Comparison of ENCODE assay signal across 25 cellular contexts in the genomic region with DNA sequence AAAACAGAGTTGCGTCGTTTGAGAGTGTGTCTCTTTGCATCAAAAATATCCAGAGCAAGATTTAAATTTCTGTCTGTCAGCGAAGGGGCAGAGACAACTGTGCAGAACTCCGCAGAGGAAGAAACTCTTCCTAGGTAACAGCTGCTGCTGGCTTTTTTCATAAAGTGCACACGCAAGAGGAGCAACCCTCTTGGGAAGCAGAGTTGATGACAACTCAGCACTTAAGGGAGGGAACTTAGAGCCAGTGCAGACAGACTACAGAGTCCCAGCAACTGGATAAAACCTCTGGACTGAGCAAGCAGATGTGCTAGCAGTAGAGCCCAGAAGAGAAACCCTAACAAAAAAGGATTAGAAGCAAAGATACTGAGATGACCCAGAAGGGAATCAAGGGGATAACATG.
DNase-seq lines count a peak whose midpoint lies in the region; ATAC-seq, FAIRE-seq and TF ChIP-seq lines count a peak whose summit lies in the region.
"Had no signal": no experiment of that assay in that cellular context is flagged by ENCODE, and none has a peak within 500 bp of the region (broad histone marks: within the 10 kb centered on the region; RNA-seq: fewer than 3 reads in every experiment).

No MANE protein-coding gene starts in this region.

- H3K27ac Mint-ChIP-seq in chondrocyte (ENCODE audit: unreplicated experiment), result peak overlapping the region; percentile 96
- no peak overlapping the region for H3K27ac Mint-ChIP-seq in stimulated activated naive CD8-positive, alpha-beta T cell treated with anti-CD3 and anti-CD28 coated beads, Interleukin-15, amount 100 ng/mL, for 72 hours
- H3K27ac Mint-ChIP-seq: activated B cell treated with CpG ODN at 0.5 μM for 24 hours; activated naive CD4-positive, alpha-beta T cell treated with anti-CD3 and anti-CD28 coated beads, Interleukin-2, amount 50 U/mL, for 24 hours; IgD-negative memory B cell; progenitor cell of endocrine pancreas; stimulated activated naive CD8-positive, alpha-beta T cell treated with anti-CD3 and anti-CD28 coated beads, Interleukin-15, Interleukin-2, amounts not matched to agents 100 ng/mL and 50 ng/mL, for 24 hours had no signal

- TF ChIP-seq CTCF in chondrocyte (IDR thresholded peaks at IDR 0.05), result no peak

- H2AFZ ChIP-seq in mesenchymal stem cell (ENCODE audit: low read depth, low read length), result no peak overlapping the region

- no peak overlapping the region for H4K91ac ChIP-seq in mesenchymal stem cell (ENCODE audit: low read length)

- no peak overlapping the region for H3K23ac ChIP-seq in mesenchymal stem cell (ENCODE audit: low read length in 2 of 2)

- H3K14ac ChIP-seq in mesenchymal stem cell (ENCODE audit: low read length in 2 of 2), result no peak overlapping the region

- no peak overlapping the region for H2BK12ac ChIP-seq in mesenchymal stem cell (ENCODE audit: low read length in 2 of 2)

- H2BK120ac ChIP-seq in mesenchymal stem cell (ENCODE audit: low read depth, low read length), result no peak overlapping the region

- H2BK15ac ChIP-seq in mesenchymal stem cell (ENCODE audit: low read depth, poor library complexity, severe bottlenecking), result no peak overlapping the region

- no peak for FAIRE-seq in HTR-8/SVneo (lab: Jason Lieb, UNC)
- FAIRE-seq: D721Med, frontal cortex had no signal

- peaks cover 4% of the 10 kb centered on the region for H3K36me3 Mint-ChIP-seq in chondrocyte (ENCODE audit: low read depth)

- no peaks in the 10 kb centered on the region for H3K79me1 ChIP-seq in mesenchymal stem cell (replicated peaks; ENCODE audit: low read length, poor library complexity, severe bottlenecking)

- no peak overlapping the region for H2BK5ac ChIP-seq in mesenchymal stem cell (ENCODE audit: low read depth, low read length, poor library complexity, severe bottlenecking)

- H3K4me1 ChIP-seq in mesenchymal stem cell (ENCODE audit: control insufficient read depth, insufficient read depth, low read depth, low read length), result no peaks in the 10 kb centered on the region
- H3K4me1 ChIP-seq: SJSA1 had no signal

- no peak overlapping the region for H3K4me3 Mint-ChIP-seq in chondrocyte (ENCODE audit: unreplicated experiment)
- no peak overlapping the region for H3K4me3 Mint-ChIP-seq in stimulated activated naive CD8-positive, alpha-beta T cell treated with anti-CD3 and anti-CD28 coated beads, Interleukin-15, amount 100 ng/mL, for 72 hours
- H3K4me3 Mint-ChIP-seq: activated B cell treated with CpG ODN at 0.5 μM for 24 hours; activated naive CD4-positive, alpha-beta T cell treated with anti-CD3 and anti-CD28 coated beads, Interleukin-2, amount 50 U/mL, for 24 hours; IgD-negative memory B cell; stimulated activated naive CD8-positive, alpha-beta T cell treated with anti-CD3 and anti-CD28 coated beads, Interleukin-15, Interleukin-2, amounts not matched to agents 100 ng/mL and 50 ng/mL, for 24 hours had no signal

- DNase-seq in AG08395 (ENCODE audit: low spot score), result peak; percentile 55
- DNase-seq in GM04504 (ENCODE audit: low read depth), result peak; percentile 60
- DNase-seq in chondrocyte (ENCODE audit: low spot score), result no peak
- DNase-seq in mesenchymal stem cell, result peak; percentile 15
- DNase-seq in HTR-8/SVneo (ENCODE audit: insufficient read length, low spot score), result no peak
- DNase-seq in stimulated activated naive CD8-positive, alpha-beta T cell treated with anti-CD3 and anti-CD28 coated beads, Interleukin-15, amount 100 ng/mL, for 72 hours, result no peak
- no peak for DNase-seq in RPMI8226
- DNase-seq: activated B cell treated with CpG ODN at 0.5 μM for 24 hours; activated CD4-positive, alpha-beta T cell treated with anti-CD3 and anti-CD28 coated beads, Interleukin-2, amount 50 U/mL, for 4 hours; activated CD8-positive, alpha-beta memory T cell treated with anti-CD3 and anti-CD28 coated beads, Interleukin-2, amount 50 U/mL, for 48 hours; left cardiac atrium; NCI-H1048; NCI-H1694; NCI-H526; T-helper 1 cell; uterus had no signal

- H3K4me1 Mint-ChIP-seq in chondrocyte (ENCODE audit: low read depth), result peaks cover 37% of the 10 kb centered on the region
- H3K4me1 Mint-ChIP-seq in stimulated activated naive CD8-positive, alpha-beta T cell treated with anti-CD3 and anti-CD28 coated beads, Interleukin-15, amount 100 ng/mL, for 72 hours, result peaks cover 62% of the 10 kb centered on the region

- H3K27ac ChIP-seq in mesenchymal stem cell (ENCODE audit: low read length, poor library complexity, severe bottlenecking), result no peak overlapping the region
- H3K27ac ChIP-seq: SJSA1, uterus had no signal

- H3K9me3 Mint-ChIP-seq in chondrocyte (ENCODE audit: low read depth), result peaks cover 8% of the 10 kb centered on the region
- H3K9me3 Mint-ChIP-seq in stimulated activated naive CD8-positive, alpha-beta T cell treated with anti-CD3 and anti-CD28 coated beads, Interleukin-15, amount 100 ng/mL, for 72 hours, result peaks cover 30 to 48% of the 10 kb centered on the region in 2 donors
- H3K9me3 Mint-ChIP-seq: activated naive CD4-positive, alpha-beta T cell treated with anti-CD3 and anti-CD28 coated beads, Interleukin-2, amount 50 U/mL, for 24 hours; IgD-negative memory B cell had no signal

- H2AK5ac ChIP-seq in mesenchymal stem cell (ENCODE audit: low read length, severe bottlenecking), result no peak overlapping the region

- WGBS in mesenchymal stem cell, result 68% methylated on average over 5 of the region's 5 CpGs

- H3K18ac ChIP-seq in mesenchymal stem cell (ENCODE audit: low read depth in 1 of 2, low read length in 2 of 2), result no peak overlapping the region

- peaks cover 0 to 9% of the 10 kb centered on the region in 2 experiments for H3K27me3 ChIP-seq in mesenchymal stem cell (ENCODE audit: control insufficient read depth in 1 of 2, insufficient read depth in 1 of 2, low read length in 2 of 2)
- H3K27me3 ChIP-seq: SJSA1, uterus had no signal

- no peaks in the 10 kb centered on the region for H3K27me3 Mint-ChIP-seq in chondrocyte (ENCODE audit: low read depth)
- peaks cover 7% of the 10 kb centered on the region for H3K27me3 Mint-ChIP-seq in stimulated activated naive CD8-positive, alpha-beta T cell treated with anti-CD3 and anti-CD28 coated beads, Interleukin-15, amount 100 ng/mL, for 72 hours
- H3K27me3 Mint-ChIP-seq: activated B cell treated with CpG ODN at 0.5 μM for 24 hours; activated naive CD4-positive, alpha-beta T cell treated with anti-CD3 and anti-CD28 coated beads, Interleukin-2, amount 50 U/mL, for 24 hours; IgD-negative memory B cell; progenitor cell of endocrine pancreas; stimulated activated naive CD8-positive, alpha-beta T cell treated with anti-CD3 and anti-CD28 coated beads, Interleukin-15, Interleukin-2, amounts not matched to agents 100 ng/mL and 50 ng/mL, for 24 hours had no signal

- no peak overlapping the region for H3K4me2 ChIP-seq in mesenchymal stem cell (ENCODE audit: low read length, poor library complexity, severe bottlenecking)

- H3K4ac ChIP-seq in mesenchymal stem cell (ENCODE audit: low read depth in 1 of 2, low read length in 2 of 2), result no peak overlapping the region

- H4K8ac ChIP-seq in mesenchymal stem cell (ENCODE audit: low read length), result no peak overlapping the region

- no peak overlapping the region for H3K4me3 ChIP-seq in mesenchymal stem cell (ENCODE audit: insufficient read depth in 1 of 2, low read depth in 1 of 2, low read length in 2 of 2)
- H3K4me3 ChIP-seq: SJSA1, uterus had no signal

- no peak overlapping the region for H3K9ac ChIP-seq in mesenchymal stem cell (ENCODE audit: low read length)

- no peak for ATAC-seq in HG03108 (IDR thresholded peaks at IDR 0.05; ENCODE audit: unreplicated experiment)
- ATAC-seq in stimulated activated naive CD8-positive, alpha-beta T cell treated with anti-CD3 and anti-CD28 coated beads, Interleukin-15, amount 100 ng/mL, for 72 hours, result no peak
- ATAC-seq: left cardiac atrium, sciatic nerve had no signal

- H3K36me3 ChIP-seq in mesenchymal stem cell (ENCODE audit: control insufficient read depth in 1 of 2, insufficient read depth in 2 of 2, low read depth in 1 of 2, low read length in 2 of 2), result no peaks in the 10 kb centered on the region
- H3K36me3 ChIP-seq: SJSA1, uterus had no signal

- H3K9me3 ChIP-seq in mesenchymal stem cell (ENCODE audit: control insufficient read depth, low read length), result no peaks in the 10 kb centered on the region
- H3K9me3 ChIP-seq: uterus had no signal

Comparison
In these comparisons a context has a peak if more than half of its experiments do, and no peak if none do; other contexts are left out.
1. DNase-seq: peak in AG08395 (single experiment), GM04504 (single experiment) and mesenchymal stem cell (single experiment); none in chondrocyte (single experiment), HTR-8/SVneo (single experiment), stimulated activated naive CD8-positive, alpha-beta T cell treated with anti-CD3 and anti-CD28 coated beads, Interleukin-15, amount 100 ng/mL, for 72 hours (0 of 2) and RPMI8226 (single experiment).